ENCODE assay signal across 14 cellular contexts in genomic region chr2:54652540-54652939, GRCh38.
DNase-seq lines count a peak whose midpoint lies in the region; ATAC-seq, FAIRE-seq and TF ChIP-seq lines count a peak whose summit lies in the region.
"Had no signal": no experiment of that assay in that cellular context is flagged by ENCODE, and none has a peak within 500 bp of the region (broad histone marks: within the 10 kb centered on the region; RNA-seq: fewer than 3 reads in every experiment).

No MANE protein-coding gene starts in this region.

- intact Hi-C loops in GM12878 (cut with micrococcal nuclease; ENCODE audit: unreplicated experiment) = no loop called here
- intact Hi-C loops in esophagus muscularis mucosa (cut with DNase I) = no loop called here

- ATAC-seq in GM18511 (IDR thresholded peaks at IDR 0.05; ENCODE audit: unreplicated experiment) = peak; percentile 97
- peak; percentile 81 for ATAC-seq in GM21360 (IDR thresholded peaks at IDR 0.05; ENCODE audit: unreplicated experiment)
- peak; percentile 60 for ATAC-seq in HG03095 (IDR thresholded peaks at IDR 0.05; ENCODE audit: unreplicated experiment)
- ATAC-seq in GM12878 = peak; percentile 67

- H3K36me3 ChIP-seq in GM12878 (ENCODE audit: control insufficient read depth in 2 of 2, insufficient read depth in 2 of 2, low read length in 1 of 2) = peaks cover 40 to 58% of the 10 kb centered on the region in 2 experiments
- peaks cover 49% of the 10 kb centered on the region for H3K36me3 ChIP-seq in H7 (replicated peaks; ENCODE audit: control insufficient read depth, insufficient read depth, low read length)
- H3K36me3 ChIP-seq in esophagus muscularis mucosa = peaks cover 81 to 100% (median 97%) of the 10 kb centered on the region in 4 donors

- POLR2A ChIA-PET in GM12878 (lab: Charles Lee) = no interaction called here

- H3K4me1 ChIP-seq in GM12878 (ENCODE audit: control insufficient read depth, insufficient read depth, low read length) (no peaks in the 10 kb centered on the region), esophagus muscularis mucosa (peaks cover under 1 to 11% (median 5%) of the 10 kb centered on the region in 4 donors)

- no peak for FAIRE-seq in GM12878 (lab: Jason Lieb, UNC)

- RAD21 ChIA-PET in GM12878 (lab: Charles Lee; ENCODE audit: unreplicated experiment) = interaction anchor here (1.0 kb wide), 2 partner anchors 76 to 129 kb away, joined by 3 read pairs; no protein-coding TSS in a partner anchor

- SMC1A ChIA-PET in GM12878 (lab: Charles Lee; ENCODE audit: uncharacterized antibody, unreplicated experiment) = interaction anchor here (1.0 to 4.8 kb wide), 8 partner anchors 11 to 129 kb away, joined by 3 to 28 read pairs (median 5); no protein-coding TSS in a partner anchor

- H2AFZ ChIP-seq in GM12878 (ENCODE audit: control insufficient read depth, low read depth, low read length) = no peak overlapping the region

- no peak overlapping the region for H3K4me2 ChIP-seq in GM12878 (ENCODE audit: control insufficient read depth, insufficient read depth)

- H3K79me2 ChIP-seq in GM12878 (ENCODE audit: control insufficient read depth, insufficient read depth, low read length) = no peaks in the 10 kb centered on the region

- no peak for TF ChIP-seq POLR2A in GM12878 (IDR thresholded peaks at IDR 0.05; ENCODE audit: low read depth, low read length)
- no peak for TF ChIP-seq POLR2A in esophagus muscularis mucosa (IDR thresholded peaks at IDR 0.05; ENCODE audit: low read depth)

- no peak overlapping the region for H3K9ac ChIP-seq in GM12878 (ENCODE audit: control insufficient read depth, insufficient read depth, low read length)

- TF ChIP-seq RAD21 in GM12878 (IDR thresholded peaks at IDR 0.05; ENCODE audit: insufficient read depth, low read depth, low read length) = no peak

- no TSS peak for BruUV-seq in GM12878 (replicated peaks; lab: Mats Ljungman, UMichigan)

- H3K27me3 ChIP-seq in GM12878 (replicated peaks in 1 of 2; ENCODE audit: control insufficient read depth in 2 of 2, insufficient read depth in 2 of 2, low read length in 1 of 2) (no peaks in the 10 kb centered on the region), H7 (ENCODE audit: control insufficient read depth, insufficient read depth, low read length) (no peaks in the 10 kb centered on the region), esophagus muscularis mucosa (no peaks in the 10 kb centered on the region)
- H3K27me3 ChIP-seq: brain microvascular endothelial cell had no signal

- H4K20me1 ChIP-seq in GM12878 (ENCODE audit: control insufficient read depth, insufficient read depth) = no peaks in the 10 kb centered on the region

- H3K27ac ChIP-seq in GM12878 (ENCODE audit: control insufficient read depth, insufficient read depth) (no peak overlapping the region), esophagus muscularis mucosa (replicated peaks in 1 of 4) (no peak overlapping the region)
- H3K27ac ChIP-seq: brain microvascular endothelial cell had no signal

- H3K9me3 ChIP-seq in GM12878 (replicated peaks; ENCODE audit: control insufficient read depth, insufficient read depth, low read length) = no peaks in the 10 kb centered on the region
- H3K9me3 ChIP-seq in esophagus muscularis mucosa = no peaks in the 10 kb centered on the region

- WGBS in GM12878 (ENCODE audit: insufficient coverage, insufficient replicate concordance, low lambda C conversion rate, missing lambda C conversion rate) = 91% methylated on average over 1 of the region's 1 CpG
- WGBS in esophagus muscularis mucosa = 95% methylated on average over 1 of the region's 1 CpG

- CTCF ChIA-PET in GM12878 (lab: Yijun Ruan, JAX) = interaction anchor here (1.0 to 1.9 kb wide), 6 partner anchors 13 to 130 kb away, joined by 3 to 8 read pairs (median 4); no protein-coding TSS in a partner anchor

- no peak for TF ChIP-seq CTCF in GM12878 (IDR thresholded peaks at IDR 0.05 in 2 of 3, conservative IDR thresholded peaks at IDR 0.05 in 1 of 3; ENCODE audit: control insufficient read depth in 2 of 3, extremely low read depth in 1 of 3, insufficient read depth in 1 of 3, low read depth in 3 of 3, low read length in 3 of 3)
- no peak for TF ChIP-seq CTCF in esophagus muscularis mucosa (IDR thresholded peaks at IDR 0.05)

- in situ Hi-C loops in GM12878 (cut with MboI) = no loop called here

- DNase-seq in GM12878 (ENCODE audit: low read depth, low spot score) (no peak), DMS79 (lab: John Stamatoyannopoulos, UW) (no peak), H7 (no peak), esophagus muscularis mucosa (ENCODE audit: extremely low spot score) (no peak), cerebellar cortex (ENCODE audit: low spot score) (no peak)
- DNase-seq: activated CD4-positive, CD25-positive, alpha-beta regulatory T cell; brain microvascular endothelial cell; DND-41; glutamatergic neuron; NCI-H1417; OCI-M1 had no signal

- no peak overlapping the region for H3K4me3 ChIP-seq in GM12878
- H3K4me3 ChIP-seq in H7 (ENCODE audit: insufficient read depth, low read depth, low read length) = no peak overlapping the region
- H3K4me3 ChIP-seq in esophagus muscularis mucosa = no peak overlapping the region

- TF ChIP-seq EP300 in GM12878 (IDR thresholded peaks at IDR 0.05; ENCODE audit: borderline replicate concordance in 1 of 2, control insufficient read depth in 1 of 2, low read depth in 2 of 2, low read length in 2 of 2) = no peak
- no peak for TF ChIP-seq EP300 in esophagus muscularis mucosa (IDR thresholded peaks at IDR 0.05)

TF ChIP-seq in GM12878, 131 proteins besides CTCF, POLR2A, EP300 and RAD21 (continues in another document):
- no peak for TF ChIP-seq IRF5 (IDR thresholded peaks at IDR 0.05; ENCODE audit: borderline replicate concordance)
- TF ChIP-seq IRF3 (IDR thresholded peaks at IDR 0.05) = no peak
- TF ChIP-seq SREBF2 (IDR thresholded peaks at IDR 0.05; ENCODE audit: low read length) = no peak
- TF ChIP-seq, protein P1, sequence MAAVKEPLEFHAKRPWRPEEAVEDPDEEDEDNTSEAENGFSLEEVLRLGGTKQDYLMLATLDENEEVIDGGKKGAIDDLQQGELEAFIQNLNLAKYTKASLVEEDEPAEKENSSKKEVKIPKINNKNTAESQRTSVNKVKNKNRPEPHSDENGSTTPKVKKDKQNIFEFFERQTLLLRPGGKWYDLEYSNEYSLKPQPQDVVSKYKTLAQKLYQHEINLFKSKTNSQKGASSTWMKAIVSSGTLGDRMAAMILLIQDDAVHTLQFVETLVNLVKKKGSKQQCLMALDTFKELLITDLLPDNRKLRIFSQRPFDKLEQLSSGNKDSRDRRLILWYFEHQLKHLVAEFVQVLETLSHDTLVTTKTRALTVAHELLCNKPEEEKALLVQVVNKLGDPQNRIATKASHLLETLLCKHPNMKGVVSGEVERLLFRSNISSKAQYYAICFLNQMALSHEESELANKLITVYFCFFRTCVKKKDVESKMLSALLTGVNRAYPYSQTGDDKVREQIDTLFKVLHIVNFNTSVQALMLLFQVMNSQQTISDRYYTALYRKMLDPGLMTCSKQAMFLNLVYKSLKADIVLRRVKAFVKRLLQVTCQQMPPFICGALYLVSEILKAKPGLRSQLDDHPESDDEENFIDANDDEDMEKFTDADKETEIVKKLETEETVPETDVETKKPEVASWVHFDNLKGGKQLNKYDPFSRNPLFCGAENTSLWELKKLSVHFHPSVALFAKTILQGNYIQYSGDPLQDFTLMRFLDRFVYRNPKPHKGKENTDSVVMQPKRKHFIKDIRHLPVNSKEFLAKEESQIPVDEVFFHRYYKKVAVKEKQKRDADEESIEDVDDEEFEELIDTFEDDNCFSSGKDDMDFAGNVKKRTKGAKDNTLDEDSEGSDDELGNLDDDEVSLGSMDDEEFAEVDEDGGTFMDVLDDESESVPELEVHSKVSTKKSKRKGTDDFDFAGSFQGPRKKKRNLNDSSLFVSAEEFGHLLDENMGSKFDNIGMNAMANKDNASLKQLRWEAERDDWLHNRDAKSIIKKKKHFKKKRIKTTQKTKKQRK (IDR thresholded peaks at IDR 0.05; ENCODE audit: low read depth, low read length) = no peak
- TF ChIP-seq RBBP5 (conservative IDR thresholded peaks at IDR 0.05) = no peak
- peak; percentile 42 for TF ChIP-seq JUNB (IDR thresholded peaks at IDR 0.05)
- TF ChIP-seq, protein P2, sequence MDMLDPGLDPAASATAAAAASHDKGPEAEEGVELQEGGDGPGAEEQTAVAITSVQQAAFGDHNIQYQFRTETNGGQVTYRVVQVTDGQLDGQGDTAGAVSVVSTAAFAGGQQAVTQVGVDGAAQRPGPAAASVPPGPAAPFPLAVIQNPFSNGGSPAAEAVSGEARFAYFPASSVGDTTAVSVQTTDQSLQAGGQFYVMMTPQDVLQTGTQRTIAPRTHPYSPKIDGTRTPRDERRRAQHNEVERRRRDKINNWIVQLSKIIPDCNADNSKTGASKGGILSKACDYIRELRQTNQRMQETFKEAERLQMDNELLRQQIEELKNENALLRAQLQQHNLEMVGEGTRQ (IDR thresholded peaks at IDR 0.05; ENCODE audit: borderline replicate concordance, low read depth, low read length) = no peak
